In genomic region chr16:76583466-76583865, GRCh38 we compare ENCODE assay signal across 11 cellular contexts.
A peak's percentile ranks its signal among the peaks of the same experiment; 100 is the strongest.
DNase-seq lines count a peak whose midpoint lies in the region; ATAC-seq and TF ChIP-seq lines count a peak whose summit lies in the region.
"Had no signal": no experiment of that assay in that cellular context is flagged by ENCODE, and none has a peak within 500 bp of the region (broad histone marks: within the 10 kb centered on the region; RNA-seq: fewer than 3 reads in every experiment).

No MANE protein-coding gene starts in this region.

- H3K4me1 Mint-ChIP-seq in Calu3 (ENCODE audit: low read depth, unreplicated experiment): peaks cover 8% of the 10 kb centered on the region

- no TSS peak for BruUV-seq in Calu3 (replicated peaks; lab: Mats Ljungman, UMichigan)

- H3K4me3 Mint-ChIP-seq in Calu3 (ENCODE audit: low read depth, unreplicated experiment): no peak overlapping the region
- H3K4me3 Mint-ChIP-seq: CD8-positive, alpha-beta T cell had no signal

- intact Hi-C loops in Calu3 (cut with micrococcal nuclease; ENCODE audit: unreplicated experiment): no loop called here

- H3K9me3 Mint-ChIP-seq in Calu3 (ENCODE audit: low read depth, unreplicated experiment): peaks cover 2% of the 10 kb centered on the region

- TF ChIP-seq CTCF in Calu3 (IDR thresholded peaks at IDR 0.05; ENCODE audit: unreplicated experiment): no peak

- no peak overlapping the region for H3K27ac Mint-ChIP-seq in Calu3 (ENCODE audit: unreplicated experiment)
- H3K27ac Mint-ChIP-seq: CD8-positive, alpha-beta T cell had no signal

- CTCF ChIA-PET in Calu3 (lab: Charles Lee): no interaction called here

- ATAC-seq in HG03039 (IDR thresholded peaks at IDR 0.05; ENCODE audit: unreplicated experiment): no peak
- ATAC-seq: CD8-positive, alpha-beta T cell had no signal

- no peaks in the 10 kb centered on the region for H3K27me3 Mint-ChIP-seq in Calu3 (ENCODE audit: unreplicated experiment)

- DNase-seq in HT-29 (ENCODE audit: low spot score) (peak; percentile 7), NCI-H2171 (lab: John Stamatoyannopoulos, UW) (peak; percentile 96), anterior cingulate cortex (lab: John Stamatoyannopoulos, UW) (peak in 40 of 58 donors; percentile 1 to 70 (median 23)), medulla oblongata (ENCODE audit: extremely low spot score) (peak; percentile 47), NOMO-1 (lab: John Stamatoyannopoulos, UW; ENCODE audit: unreplicated experiment in 2 of 2) (no peak), DMS79 treated with DMSO at 0.1 percent for 48 hours (lab: John Stamatoyannopoulos, UW) (no peak), Calu3 (no peak)
- DNase-seq: CD8-positive, alpha-beta T cell; cortex of kidney; small intestine had no signal

- no peaks in the 10 kb centered on the region for H3K36me3 Mint-ChIP-seq in Calu3 (ENCODE audit: insufficient read depth, unreplicated experiment)
- H3K36me3 Mint-ChIP-seq: CD8-positive, alpha-beta T cell had no signal

Comparison
In these comparisons a context has a peak if more than half of its experiments do, and no peak if none do; other contexts are left out.
1. DNase-seq: peak in HT-29 (single experiment), NCI-H2171 (single experiment), anterior cingulate cortex (40 of 58) and medulla oblongata (single experiment); none in NOMO-1 (0 of 2), DMS79 treated with DMSO at 0.1 percent for 48 hours (single experiment) and Calu3 (single experiment).